In the genomic region with DNA sequence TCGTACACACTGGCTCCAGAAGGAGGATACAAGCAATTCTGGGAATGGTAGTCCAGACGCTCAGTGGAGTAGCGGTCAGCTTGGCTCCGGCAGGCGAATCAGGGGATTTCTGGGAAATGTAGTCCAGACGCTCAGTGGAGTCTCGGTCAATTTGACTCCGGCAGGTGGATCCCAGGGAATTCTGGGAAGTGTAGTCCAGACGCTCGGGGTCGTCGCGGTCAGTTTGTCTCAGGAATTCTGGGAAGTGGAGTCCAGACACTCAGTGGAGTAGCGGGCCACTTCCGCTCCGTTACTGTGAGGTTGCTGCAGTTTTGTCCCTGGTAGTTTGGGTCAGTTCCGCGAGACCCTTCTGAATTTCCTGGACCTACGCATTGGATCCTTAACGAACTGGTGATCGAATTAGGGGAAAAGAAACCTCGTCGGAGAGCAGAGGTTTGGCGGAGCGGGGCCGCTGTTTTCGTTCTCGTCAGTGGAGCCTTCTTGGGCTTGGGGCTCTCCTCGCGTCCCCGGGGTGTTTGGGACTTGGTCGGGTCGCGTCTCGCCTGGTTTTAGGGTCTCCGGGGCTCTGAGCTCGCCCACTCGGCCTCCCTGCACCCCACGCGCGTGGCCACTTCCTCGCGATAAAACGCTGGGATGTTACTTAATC, we compare ENCODE assay signal across 8 cellular contexts. TPM values are rescaled to one million over a fixed set of nuclear protein-coding genes. Genes with fewer than 3 reads are reported as not detected.
A peak's percentile ranks its signal among the peaks of the same experiment; 100 is the strongest.
DNase-seq lines count a peak whose midpoint lies in the region; ATAC-seq and TF ChIP-seq lines count a peak whose summit lies in the region.

A gene (plus strand): TSS at position 262 of the 646 bp plus-strand sequence. CDS start 2,429 bp downstream, outside the sequence.

- TF ChIP-seq CTCF in GM12864 (IDR thresholded peaks at IDR 0.05; ENCODE audit: low read depth, low read length, missing control alignments) (no peak), heart left ventricle (IDR thresholded peaks at IDR 0.05) (peak in 4 of 12 donors; percentile 7 to 19 (median 9)), transverse colon (IDR thresholded peaks at IDR 0.05) (peak in 1 of 5 experiments; percentile 0)

- H2BK120ac ChIP-seq in trophoblast cell (ENCODE audit: insufficient read depth, low read length, poor library complexity), result no peak within 1 kb of the TSS

- H3K4me3 ChIP-seq in GM12864 (ENCODE audit: low read depth, low read length), result peak within 1 kb of the TSS; percentile 92
- H3K4me3 ChIP-seq in heart left ventricle, result peak within 1 kb of the TSS; percentile 43 to 86 (median 72)
- H3K4me3 ChIP-seq in trophoblast cell (ENCODE audit: low read depth, low read length), result peak within 1 kb of the TSS; percentile 86
- peak within 1 kb of the TSS; percentile 56 to 84 (median 76) for H3K4me3 ChIP-seq in transverse colon

- peaks cover 2% of the 10 kb centered on the region for H3K79me2 ChIP-seq in trophoblast cell (ENCODE audit: control insufficient read depth, insufficient read depth, low read length, poor library complexity)

- peak within 1 kb of the TSS; percentile 96 for H3K4me2 ChIP-seq in trophoblast cell (ENCODE audit: low read length)

- TF ChIP-seq EP300 in transverse colon (IDR thresholded peaks at IDR 0.05; ENCODE audit: low read depth), result no peak

- H2BK5ac ChIP-seq in trophoblast cell (ENCODE audit: low read depth, low read length, poor library complexity), result peak within 1 kb of the TSS; percentile 19

- peak within 1 kb of the TSS; percentile 96 for H4K8ac ChIP-seq in trophoblast cell (ENCODE audit: low read depth, low read length)

- 0% methylated on average over 29 to 44 of the region's 44 CpGs for WGBS in heart left ventricle, 4 donors
- no CpG with 5 or more reads among the region's 44 CpGs for WGBS in trophoblast cell (ENCODE audit: extremely low coverage, insufficient coverage, insufficient read length)
- 0 to 1% methylated on average over 6 to 34 of the region's 44 CpGs for WGBS in transverse colon (ENCODE audit: low coverage in 1 of 2), 2 donors

- no peak within 1 kb of the TSS for H3K23ac ChIP-seq in trophoblast cell (ENCODE audit: low read length)

- TF ChIP-seq POLR2A in heart left ventricle (IDR thresholded peaks at IDR 0.05) (peak in 1 of 2 donors; percentile 49), transverse colon (IDR thresholded peaks at IDR 0.05) (no peak)

- peaks cover 3% of the 10 kb centered on the region for H3K79me1 ChIP-seq in trophoblast cell (ENCODE audit: low read length)

- peak; percentile 94 for ATAC-seq in HG02642 (IDR thresholded peaks at IDR 0.05; ENCODE audit: poor library complexity, unreplicated experiment)
- peak; percentile 98 to 99 (median 98) for ATAC-seq in heart left ventricle

- peaks cover 0 to 31% (median 23%) of the 10 kb centered on the region in 9 donors for H3K36me3 ChIP-seq in heart left ventricle
- peaks cover 4 to 7% of the 10 kb centered on the region in 2 experiments for H3K36me3 ChIP-seq in trophoblast cell (ENCODE audit: control insufficient read depth in 1 of 2, insufficient read depth in 2 of 2, low read length in 2 of 2)
- peaks cover 0 to 14% (median 4%) of the 10 kb centered on the region in 4 donors for H3K36me3 ChIP-seq in transverse colon

- H3K27me3 ChIP-seq in heart left ventricle (no peaks in the 10 kb centered on the region), trophoblast cell (ENCODE audit: insufficient read depth, low read length) (no peaks in the 10 kb centered on the region), transverse colon (no peaks in the 10 kb centered on the region)

- H3K9ac ChIP-seq in trophoblast cell (ENCODE audit: low read length), result peak within 1 kb of the TSS; percentile 88

- H3K27ac ChIP-seq in heart left ventricle (peak within 1 kb of the TSS in 11 of 12 donors; percentile 57 to 84 (median 74)), trophoblast cell (ENCODE audit: low read depth, low read length) (peak within 1 kb of the TSS; percentile 12), transverse colon (peak within 1 kb of the TSS; percentile 63 to 85 (median 80))

- no peak within 1 kb of the TSS for H2AK5ac ChIP-seq in trophoblast cell (ENCODE audit: low read length)

- H3K9me3 ChIP-seq in heart left ventricle, result peaks cover 0 to 37% (median 24%) of the 10 kb centered on the region in 12 donors
- no peaks in the 10 kb centered on the region for H3K9me3 ChIP-seq in trophoblast cell (ENCODE audit: insufficient read depth, low read depth, low read length)
- peaks cover 14 to 30% of the 10 kb centered on the region in 2 donors for H3K9me3 ChIP-seq in transverse colon

- DNase-seq in GM12864 (ENCODE audit: low read depth) (peak; percentile 94), NCI-H1105 treated with DMSO at 0.1 percent for 48 hours (lab: John Stamatoyannopoulos, UW) (peak; percentile 98), SW 1271 (lab: John Stamatoyannopoulos, UW) (peak; percentile 91 to 96), amniotic epithelial cell (ENCODE audit: low read depth) (peak; percentile 99), heart left ventricle (peak; percentile 92 to 98 (median 97)), trophoblast cell (peak; percentile 99), transverse colon (peak; percentile 96)

- H4K12ac ChIP-seq in trophoblast cell (ENCODE audit: low read depth, low read length), result peak within 1 kb of the TSS; percentile 95

- in situ Hi-C loops in transverse colon (cut with MboI; ENCODE audit: low pct_ligation_motif_present in 1 of 4, low pct_unique_long_range_greater_than_20kb in 1 of 4, low sequenced_read_pairs in 3 of 4), result no loop called here

- H3K4me1 ChIP-seq in heart left ventricle (peaks cover 0 to 24% (median 18%) of the 10 kb centered on the region in 12 donors), trophoblast cell (ENCODE audit: control insufficient read depth in 1 of 2, insufficient read depth in 2 of 2, low read length in 2 of 2) (peaks cover 0 to 2% of the 10 kb centered on the region in 2 experiments), transverse colon (peaks cover 0 to 21% (median 10%) of the 10 kb centered on the region in 4 donors)

- H2AFZ ChIP-seq in trophoblast cell (ENCODE audit: insufficient read depth, low read length, poor library complexity), result peak within 1 kb of the TSS; percentile 88

- peak within 1 kb of the TSS; percentile 67 for H3K18ac ChIP-seq in trophoblast cell (ENCODE audit: low read length)

- H3K4ac ChIP-seq in trophoblast cell (ENCODE audit: low read depth, low read length), result no peak within 1 kb of the TSS

- H2BK12ac ChIP-seq in trophoblast cell (ENCODE audit: low read length), result no peak within 1 kb of the TSS

- intact Hi-C loops in heart left ventricle (cut with DNase I), result loop anchor here in 8 of 10 donors (1.0 to 10.0 kb wide), 15 partner anchors 18 to 192 kb away; a partner anchor contains a TSS
- intact Hi-C loops in transverse colon (cut with DNase I; ENCODE audit: low total_unique reads), result no loop called here

- H3K14ac ChIP-seq in trophoblast cell (ENCODE audit: low read length), result peak within 1 kb of the TSS; percentile 83

- H4K91ac ChIP-seq in trophoblast cell (ENCODE audit: low read depth, low read length), result peak within 1 kb of the TSS; percentile 75

RNA-seq across cellular contexts. Expression of the gene that starts here (rescaled TPM):
- total RNA-seq in heart left ventricle (1 to 10 TPM; 1.3 to 6.2 (median 3.7) TPM), transverse colon (10 to 100 TPM in 1 of 4 donors, 1 to 10 TPM in 2, not detected in 1; 3.0 to 26.9 (median 5.1) TPM)
- 1 to 10 TPM; 1.4 to 2.1 TPM for polyA plus RNA-seq in heart left ventricle
- polyA plus RNA-seq in trophoblast cell (2013), result 1.9 and 2.1 TPM in 2 replicates

Comparison
In these comparisons a context has a peak if more than half of its experiments do, and no peak if none do; other contexts are left out.
1. Peak in every context shown above with its lines: DNase-seq, ATAC-seq, H3K4me3 ChIP-seq and H3K27ac ChIP-seq.
2. H3K27ac ChIP-seq: peak in every context shown above with its lines; median percentile 80 in transverse colon; 74 in heart left ventricle; 12 in trophoblast cell.